In genomic region chr16:71287903-71288302, GRCh38 we compare ENCODE assay signal across 8 cellular contexts. TPM values are rescaled to one million over a fixed set of nuclear protein-coding genes. Genes with fewer than 3 reads are reported as not detected.
DNase-seq lines count a peak whose midpoint lies in the region; ATAC-seq and TF ChIP-seq lines count a peak whose summit lies in the region.
"Had no signal": no experiment of that assay in that cellular context is flagged by ENCODE, and none has a peak within 500 bp of the region (broad histone marks: within the 10 kb centered on the region; RNA-seq: fewer than 3 reads in every experiment).

No MANE protein-coding gene starts in this region.

- intact Hi-C loops in activated B cell treated with CpG ODN at 0.5 μM for 24 hours (cut with micrococcal nuclease) (loop anchor here (2.0 to 10.0 kb wide), 4 partner anchors 721 to 1377 kb away; partner anchors contain the start of genes COG4, DHODH, DHX38 and SF3B3), gastrocnemius medialis (cut with DNase I; ENCODE audit: low total_unique reads) (loop anchor here (5.0 to 10.0 kb wide), 2 partner anchors 174 to 197 kb away; partner anchors contain the start of genes ZNF19 and ZNF23)

- peak overlapping the region; percentile 88 for H3K4me2 ChIP-seq in skeletal muscle satellite cell (ENCODE audit: low read length)

- CTCF ChIA-PET in activated B cell treated with CpG ODN at 0.5 μM for 24 hours (lab: Charles Lee) = no interaction called here

- H3K9ac ChIP-seq in skeletal muscle satellite cell (ENCODE audit: low read depth, low read length) = peak overlapping the region; percentile 92

- H3K9me3 ChIP-seq in skeletal muscle satellite cell (replicated peaks; ENCODE audit: low read length) (no peaks in the 10 kb centered on the region), gastrocnemius medialis (no peaks in the 10 kb centered on the region)

- DNase-seq in HFF-Myc (ENCODE audit: extremely low read depth, low read depth) = no peak
- DNase-seq in activated B cell treated with CpG ODN at 0.5 μM for 24 hours = no peak
- DNase-seq in foreskin fibroblast = no peak
- DNase-seq in DMS53 treated with DMSO at 0.1 percent for 48 hours (lab: John Stamatoyannopoulos, UW; ENCODE audit: unreplicated experiment) = no peak
- no peak for DNase-seq in gastrocnemius medialis
- no peak for DNase-seq in NCI-H146 (lab: John Stamatoyannopoulos, UW)
- DNase-seq: stimulated activated CD4-positive, alpha-beta T cell treated with anti-CD3 and anti-CD28 coated beads, Interleukin-2, amount 100 ng/mL, for 24 hours had no signal

- H3K4me1 ChIP-seq in skeletal muscle satellite cell (ENCODE audit: control insufficient read depth, insufficient read depth, low read length) (peaks cover 12% of the 10 kb centered on the region), gastrocnemius medialis (peaks cover 15 to 19% of the 10 kb centered on the region in 2 donors)

- H3K9me3 Mint-ChIP-seq in activated B cell treated with CpG ODN at 0.5 μM for 24 hours = peaks cover 5% of the 10 kb centered on the region

- peaks cover 2% of the 10 kb centered on the region for H3K27me3 ChIP-seq in skeletal muscle satellite cell (ENCODE audit: control insufficient read depth, insufficient read depth, low read length)
- H3K27me3 ChIP-seq in gastrocnemius medialis = no peaks in the 10 kb centered on the region

- H3K4me3 ChIP-seq in HFF-Myc (replicated peaks; ENCODE audit: low read depth, low read length) (peak overlapping the region; percentile 81), foreskin fibroblast (ENCODE audit: low read depth in 1 of 2, low read length in 2 of 2) (peak overlapping the region; percentile 82 to 92), skeletal muscle satellite cell (ENCODE audit: low read length) (peak overlapping the region; percentile 84), gastrocnemius medialis (peak overlapping the region in 1 of 4 donors; percentile 84)

- no peak for ATAC-seq in activated B cell treated with CpG ODN at 0.5 μM for 24 hours (ENCODE audit: low read depth)
- no peak for ATAC-seq in gastrocnemius medialis

- TF ChIP-seq CTCF in HFF-Myc (IDR thresholded peaks at IDR 0.05; ENCODE audit: low read depth, low read length, missing control alignments) = no peak
- TF ChIP-seq CTCF in activated B cell treated with CpG ODN at 0.5 μM for 24 hours (IDR thresholded peaks at IDR 0.05) = no peak
- TF ChIP-seq CTCF in foreskin fibroblast (IDR thresholded peaks at IDR 0.05; ENCODE audit: low read depth, low read length) = no peak
- no peak for TF ChIP-seq CTCF in gastrocnemius medialis (IDR thresholded peaks at IDR 0.05 in 4 of 5, conservative IDR thresholded peaks at IDR 0.05 in 1 of 5)

- no peak for TF ChIP-seq POLR2A in gastrocnemius medialis (IDR thresholded peaks at IDR 0.05)

- H3K27ac ChIP-seq in gastrocnemius medialis = peak overlapping the region in 2 of 4 donors; percentile 87 to 95

- peaks cover 13% of the 10 kb centered on the region for H3K27me3 Mint-ChIP-seq in activated B cell treated with CpG ODN at 0.5 μM for 24 hours

- H3K36me3 Mint-ChIP-seq in activated B cell treated with CpG ODN at 0.5 μM for 24 hours (ENCODE audit: low read depth) = peaks cover 58% of the 10 kb centered on the region

- H3K36me3 ChIP-seq in skeletal muscle satellite cell (ENCODE audit: insufficient read depth, low read length) (peaks cover 30% of the 10 kb centered on the region), gastrocnemius medialis (peaks cover 0 to 32% of the 10 kb centered on the region in 2 donors)

- peaks cover 37% of the 10 kb centered on the region for H3K4me1 Mint-ChIP-seq in activated B cell treated with CpG ODN at 0.5 μM for 24 hours

- POLR2A ChIA-PET in activated B cell treated with CpG ODN at 0.5 μM for 24 hours (lab: Charles Lee) = no interaction called here

- in situ Hi-C loops in gastrocnemius medialis (cut with MboI; ENCODE audit: low sequenced_read_pairs in 4 of 4) = no loop called here

- peak overlapping the region; percentile 94 for H3K27ac Mint-ChIP-seq in activated B cell treated with CpG ODN at 0.5 μM for 24 hours

- peak overlapping the region; percentile 89 for H3K4me3 Mint-ChIP-seq in activated B cell treated with CpG ODN at 0.5 μM for 24 hours

RNA-seq across cellular contexts. Expression of gene CMTR2, which starts 1.3 kb away (rescaled TPM):
- 28.6 and 35.3 TPM in 2 replicates for total RNA-seq in activated B cell treated with CpG ODN at 0.5 μM for 24 hours
- 24.3 and 28.0 TPM in 2 replicates for total RNA-seq in skeletal muscle satellite cell (2012; rRNA removed)
- total RNA-seq in gastrocnemius medialis = 10 to 100 TPM; 11.2 to 18.0 (median 12.3) TPM

RNA-seq across cellular contexts. Expression of gene HYDIN, which starts 57.4 kb away (rescaled TPM):
- total RNA-seq in activated B cell treated with CpG ODN at 0.5 μM for 24 hours = not detected in 2 replicates
- total RNA-seq in skeletal muscle satellite cell (2012; rRNA removed) = 0.22 and 0.51 TPM in 2 replicates
- under 1 TPM in 1 of 4 donors, not detected in 3; 0.12 TPM for total RNA-seq in gastrocnemius medialis
